ENCODE assay signal across 27 cellular contexts in the genomic region with DNA sequence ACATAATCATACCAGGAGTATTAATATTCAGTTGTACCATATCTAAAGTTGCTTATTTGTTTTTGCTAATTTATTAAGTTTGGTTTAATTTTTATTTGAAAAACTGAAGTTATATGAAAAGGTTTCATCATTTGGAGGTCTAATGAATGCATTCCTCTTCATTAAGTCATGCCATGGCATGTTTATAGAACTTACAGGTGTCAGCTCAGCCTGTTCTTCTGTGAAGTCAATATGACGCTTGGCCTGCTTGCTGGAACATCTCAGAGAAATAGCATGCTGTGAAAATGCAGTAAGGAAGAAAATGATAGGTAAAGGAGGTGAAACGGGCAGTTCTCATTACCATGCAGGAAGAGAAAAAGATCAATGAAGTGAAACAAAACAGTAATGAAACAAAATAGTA.
"Had no signal": no experiment of that assay in that cellular context is flagged by ENCODE, and none has a peak within 500 bp of the region (broad histone marks: within the 10 kb centered on the region; RNA-seq: fewer than 3 reads in every experiment).

No MANE protein-coding gene starts in this region.

- H3K27ac Mint-ChIP-seq: activated CD8-positive, alpha-beta T cell treated with anti-CD3 and anti-CD28 coated beads for 36 hours; activated naive CD8-positive, alpha-beta T cell treated with anti-CD3 and anti-CD28 coated beads, Interleukin-2, amount 10 ng/mL, durations not matched to agents 7 days and 5 days had no signal

- DNase-seq: activated CD4-positive, alpha-beta T cell treated with anti-CD3 and anti-CD28 coated beads for 4 hours; activated CD8-positive, alpha-beta memory T cell treated with anti-CD3 and anti-CD28 coated beads, Interleukin-2, amount 50 U/mL, for 4 hours; activated CD8-positive, alpha-beta T cell treated with anti-CD3 and anti-CD28 coated beads for 36 hours; activated naive CD4-positive, alpha-beta T cell treated with anti-CD3 and anti-CD28 coated beads, Interleukin-2, amount 50 U/mL, for 16 hours; activated naive CD8-positive, alpha-beta T cell treated with anti-CD3 and anti-CD28 coated beads, Interleukin-2, amount 10 ng/mL, durations not matched to agents 7 days and 5 days; adrenal gland; anterior cingulate cortex; body of pancreas; KG1; MV-4-11; NCI-H1092 treated with DMSO at 0.1 percent for 48 hours; NCI-H1417 treated with DMSO at 0.1 percent for 48 hours; NCI-H1694; NCI-H2029; NCI-H2107; NCI-H510A treated with DMSO at 0.1 percent for 48 hours; NCI-H69; NK-92 treated with Interleukin-12 subunit alpha and Interleukin-12 subunit beta, amount 100 ng/mL, for 24 hours; OCI-M1; Right ventricle myocardium superior; SJCRH30; SK-N-SH; SW 1271 had no signal

- H3K4me2 ChIP-seq: SK-N-SH had no signal

- H3K36me3 Mint-ChIP-seq: activated naive CD8-positive, alpha-beta T cell treated with anti-CD3 and anti-CD28 coated beads, Interleukin-2, amount 10 ng/mL, durations not matched to agents 7 days and 5 days had no signal

- ATAC-seq: activated CD4-positive, CD25-positive, alpha-beta regulatory T cell treated with anti-CD3 and anti-CD28 coated beads, Interleukin-2, amount 50 U/mL, for 24 hours; activated CD8-positive, alpha-beta T cell treated with anti-CD3 and anti-CD28 coated beads for 36 hours; body of pancreas; Panc1 had no signal

- H3K4me3 Mint-ChIP-seq: activated CD8-positive, alpha-beta T cell treated with anti-CD3 and anti-CD28 coated beads for 36 hours; activated naive CD8-positive, alpha-beta T cell treated with anti-CD3 and anti-CD28 coated beads, Interleukin-2, amount 10 ng/mL, durations not matched to agents 7 days and 5 days had no signal

- H3K4me3 ChIP-seq: adrenal gland, body of pancreas, cardiac muscle cell, SJCRH30 had no signal

- H3K27ac ChIP-seq: adrenal gland, body of pancreas, cardiac muscle cell, RWPE1, SJCRH30 had no signal

- H3K36me3 ChIP-seq: adrenal gland, cardiac muscle cell had no signal

- H3K4me1 ChIP-seq: adrenal gland, body of pancreas, SJCRH30 had no signal

- H3K4me1 Mint-ChIP-seq: activated naive CD8-positive, alpha-beta T cell treated with anti-CD3 and anti-CD28 coated beads, Interleukin-2, amount 10 ng/mL, durations not matched to agents 7 days and 5 days had no signal

- H3K9me3 Mint-ChIP-seq: activated CD8-positive, alpha-beta T cell treated with anti-CD3 and anti-CD28 coated beads for 36 hours; activated naive CD8-positive, alpha-beta T cell treated with anti-CD3 and anti-CD28 coated beads, Interleukin-2, amount 10 ng/mL, durations not matched to agents 7 days and 5 days had no signal

- H3K9me3 ChIP-seq: adrenal gland, body of pancreas, SJCRH30, SK-N-SH had no signal

- H3K27me3 ChIP-seq: adrenal gland, body of pancreas, cardiac muscle cell, SJCRH30 had no signal

- H3K27me3 Mint-ChIP-seq: activated CD8-positive, alpha-beta T cell treated with anti-CD3 and anti-CD28 coated beads for 36 hours; activated naive CD8-positive, alpha-beta T cell treated with anti-CD3 and anti-CD28 coated beads, Interleukin-2, amount 10 ng/mL, durations not matched to agents 7 days and 5 days had no signal

- H3K9ac ChIP-seq: SK-N-SH had no signal
